ENCODE assay signal across 1 cellular context in genomic region chr2:230847883-230848388, GRCh38.
TF ChIP-seq lines count a peak whose summit lies in the region.

No MANE protein-coding gene starts in this region.

TF ChIP-seq in HepG2, 621 proteins besides CTCF, POLR2A, EP300 and RAD21 (continued from another document and continues in another):
- peak; percentile 49 for TF ChIP-seq BCL6 (CRISPR knock-in tag; IDR thresholded peaks at IDR 0.05)
- TF ChIP-seq SNRNP70 (IDR thresholded peaks at IDR 0.05; ENCODE audit: low read depth, low read length): no peak
- TF ChIP-seq ZNF674 (CRISPR knock-in tag; IDR thresholded peaks at IDR 0.05; ENCODE audit: low read depth): no peak
- peak; percentile 27; the same call in 1 of the 2 replicates for TF ChIP-seq ZNF546 (CRISPR knock-in tag; conservative IDR thresholded peaks at IDR 0.05)
- peak; percentile 87 for TF ChIP-seq KLF15 (CRISPR knock-in tag; IDR thresholded peaks at IDR 0.05; ENCODE audit: borderline replicate concordance)
- TF ChIP-seq BATF2 (CRISPR knock-in tag; IDR thresholded peaks at IDR 0.05): no peak
- peak; percentile 39; the same call in 1 of the 2 replicates for TF ChIP-seq THAP11 (CRISPR knock-in tag; IDR thresholded peaks at IDR 0.05)
- no peak for TF ChIP-seq FOXA1 (IDR thresholded peaks at IDR 0.05)
- no peak for TF ChIP-seq FOXA1 (CRISPR knock-in tag; IDR thresholded peaks at IDR 0.05)
- TF ChIP-seq RARA (CRISPR knock-in tag; IDR thresholded peaks at IDR 0.05): 0 out of 2 replicates have a peak, but pooled peaks have one; percentile 10
- peak; percentile 58; the same call in 1 of the 2 replicates for TF ChIP-seq MEIS2 (CRISPR knock-in tag; IDR thresholded peaks at IDR 0.05)
- peak; percentile 73 for TF ChIP-seq SALL1 (CRISPR knock-in tag; IDR thresholded peaks at IDR 0.05)
- no peak for TF ChIP-seq FOXK2 (IDR thresholded peaks at IDR 0.05)
- 0 out of 2 replicates have a peak, but pooled peaks have one; percentile 35 for TF ChIP-seq ZNF281 (CRISPR knock-in tag; IDR thresholded peaks at IDR 0.05; ENCODE audit: borderline replicate concordance)
- TF ChIP-seq ONECUT2 (CRISPR knock-in tag; IDR thresholded peaks at IDR 0.05): 0 out of 2 replicates have a peak, but pooled peaks have one; percentile 12
- no peak for TF ChIP-seq GZF1 (CRISPR knock-in tag; IDR thresholded peaks at IDR 0.05)
- no peak for TF ChIP-seq ISX (CRISPR knock-in tag; conservative IDR thresholded peaks at IDR 0.05)
- 0 out of 2 replicates have a peak, but pooled peaks have one; percentile 41 for TF ChIP-seq YEATS2 (CRISPR knock-in tag; IDR thresholded peaks at IDR 0.05; ENCODE audit: borderline replicate concordance)
- TF ChIP-seq USF2 (IDR thresholded peaks at IDR 0.05; ENCODE audit: low read depth, low read length): no peak
- no peak for TF ChIP-seq USF2 (CRISPR knock-in tag; IDR thresholded peaks at IDR 0.05; ENCODE audit: borderline replicate concordance)
- no peak for TF ChIP-seq ZNF296 (CRISPR knock-in tag; conservative IDR thresholded peaks at IDR 0.05)
- TF ChIP-seq ZNF362 (CRISPR knock-in tag; IDR thresholded peaks at IDR 0.05; ENCODE audit: borderline replicate concordance): no peak
- peak; percentile 43; the same call in 1 of the 2 replicates for TF ChIP-seq NRL (CRISPR knock-in tag; IDR thresholded peaks at IDR 0.05; ENCODE audit: borderline replicate concordance)
- no peak for TF ChIP-seq ZNF781 (CRISPR knock-in tag; IDR thresholded peaks at IDR 0.05; ENCODE audit: borderline replicate concordance, not compliant biosample characterization)
- peak; percentile 60; the same call in 1 of the 2 replicates for TF ChIP-seq RXRA (CRISPR knock-in tag; IDR thresholded peaks at IDR 0.05)
- TF ChIP-seq ZNF784 (CRISPR knock-in tag; IDR thresholded peaks at IDR 0.05; ENCODE audit: borderline replicate concordance): no peak
- no peak for TF ChIP-seq MNT (IDR thresholded peaks at IDR 0.05)
- no peak for TF ChIP-seq TIGD3 (CRISPR knock-in tag; IDR thresholded peaks at IDR 0.05; ENCODE audit: borderline replicate concordance)
- TF ChIP-seq MZF1 (CRISPR knock-in tag; IDR thresholded peaks at IDR 0.05; ENCODE audit: borderline replicate concordance): no peak
- no peak for TF ChIP-seq ZNF354B (CRISPR knock-in tag; IDR thresholded peaks at IDR 0.05)
- TF ChIP-seq ZFP1 (CRISPR knock-in tag; IDR thresholded peaks at IDR 0.05): no peak
- TF ChIP-seq ZNF20 (CRISPR knock-in tag; IDR thresholded peaks at IDR 0.05): no peak
- TF ChIP-seq TRIM22 (IDR thresholded peaks at IDR 0.05): no peak
- 0 out of 2 replicates have a peak, but pooled peaks have one; percentile 43 for TF ChIP-seq PRDM15 (CRISPR knock-in tag; IDR thresholded peaks at IDR 0.05)
- TF ChIP-seq ZSCAN9 (CRISPR knock-in tag; IDR thresholded peaks at IDR 0.05; ENCODE audit: borderline replicate concordance): 0 out of 2 replicates have a peak, but pooled peaks have one; percentile 52
- TF ChIP-seq ZNF264 (CRISPR knock-in tag; IDR thresholded peaks at IDR 0.05): peak; percentile 66; the same call in 1 of the 2 replicates
- TF ChIP-seq IKZF1 (IDR thresholded peaks at IDR 0.05): no peak
- TF ChIP-seq ZNF382 (CRISPR knock-in tag; IDR thresholded peaks at IDR 0.05; ENCODE audit: borderline replicate concordance): no peak
- peak; percentile 59; the same call in 1 of the 2 replicates for TF ChIP-seq ZMYM3 (CRISPR knock-in tag; IDR thresholded peaks at IDR 0.05)
- no peak for TF ChIP-seq ZNF33B (CRISPR knock-in tag; IDR thresholded peaks at IDR 0.05)
- TF ChIP-seq GABPB1 (CRISPR knock-in tag; IDR thresholded peaks at IDR 0.05): peak; percentile 66
- no peak for TF ChIP-seq KDM3A (CRISPR knock-in tag; IDR thresholded peaks at IDR 0.05; ENCODE audit: low read depth)
- TF ChIP-seq KLF11 (CRISPR knock-in tag; IDR thresholded peaks at IDR 0.05): peak; percentile 60; the same call in 1 of the 2 replicates
- no peak for TF ChIP-seq ZXDC (CRISPR knock-in tag; IDR thresholded peaks at IDR 0.05)
- no peak for TF ChIP-seq CEBPB (IDR thresholded peaks at IDR 0.05; ENCODE audit: borderline replicate concordance, low read depth, low read length)
- no peak for TF ChIP-seq ZBTB20 (CRISPR knock-in tag; IDR thresholded peaks at IDR 0.05; ENCODE audit: borderline replicate concordance, low read depth)
